ENCODE assay signal across 25 cellular contexts in the genomic region with DNA sequence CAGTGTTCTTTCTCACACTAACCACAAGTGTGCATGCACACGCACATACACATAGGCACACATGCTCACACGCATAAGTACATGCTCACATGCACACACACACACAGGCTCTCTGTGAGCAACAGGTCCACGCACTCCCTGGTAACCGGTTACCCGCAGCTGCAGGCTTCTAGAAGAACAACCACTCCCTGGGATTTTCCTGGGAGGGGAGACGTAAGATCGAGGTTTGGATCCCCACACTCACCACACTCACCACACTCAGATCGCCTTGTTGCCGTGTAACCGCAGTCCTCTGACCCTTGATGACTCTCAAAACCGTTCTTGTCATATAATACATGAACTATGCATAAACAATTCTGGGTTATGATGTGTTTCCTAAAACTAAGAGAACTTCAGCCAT.
"Had no signal": no experiment of that assay in that cellular context is flagged by ENCODE, and none has a peak within 500 bp of the region (broad histone marks: within the 10 kb centered on the region; RNA-seq: fewer than 3 reads in every experiment).

No MANE protein-coding gene starts in this region.

- H3K4me1 Mint-ChIP-seq: activated naive CD8-positive, alpha-beta T cell treated with anti-CD3 and anti-CD28 coated beads, Interleukin-2, amount 10 ng/mL, durations not matched to agents 7 days and 5 days; natural killer cell had no signal

- FAIRE-seq: endometrium had no signal

- DNase-seq: activated CD4-positive, alpha-beta T cell treated with anti-CD3 and anti-CD28 coated beads, Interleukin-2, amount 50 U/mL, for 4 hours; activated CD8-positive, alpha-beta memory T cell treated with anti-CD3 and anti-CD28 coated beads for 24 hours; activated CD8-positive, alpha-beta memory T cell treated with anti-CD3 and anti-CD28 coated beads, Interleukin-2, amount 50 U/mL, for 48 hours; activated naive CD4-positive, alpha-beta T cell treated with anti-CD3 and anti-CD28 coated beads for 36 hours; activated naive CD8-positive, alpha-beta T cell treated with anti-CD3 and anti-CD28 coated beads, Interleukin-2, amount 10 ng/mL, durations not matched to agents 7 days and 5 days; activated T-cell treated with anti-CD3 and anti-CD28 coated beads, Interleukin-2, amount 50 U/mL, for 4 hours; amniotic stem cell; effector CD4-positive, alpha-beta T cell; gastrocnemius medialis; hippocampal formation; midbrain; natural killer cell; ovary; stimulated activated CD4-positive, alpha-beta T cell treated with anti-CD3 and anti-CD28 coated beads, Interleukin-12 subunit alpha, Interleukin-12 subunit beta, amount 100 ng/mL, for 4 hours; T-helper 9 cell; transverse colon had no signal

- H3K4me3 Mint-ChIP-seq: activated naive CD4-positive, alpha-beta T cell treated with anti-CD3 and anti-CD28 coated beads for 36 hours; activated naive CD8-positive, alpha-beta T cell treated with anti-CD3 and anti-CD28 coated beads, Interleukin-2, amount 10 ng/mL, durations not matched to agents 7 days and 5 days; activated T-cell treated with anti-CD3 and anti-CD28 coated beads, Interleukin-2, amount 50 U/mL, for 4 hours; dendritic cell treated with granulocyte-macrophage colony-stimulating factor and Interleukin-4, amounts not matched to agents 40 ng/mL and 50 ng/mL, for 4 days; natural killer cell; stimulated activated naive CD8-positive, alpha-beta T cell treated with anti-CD3 and anti-CD28 coated beads, Interleukin-15, Interleukin-2, amounts not matched to agents 100 ng/mL and 50 ng/mL, for 24 hours; WTC11 had no signal

- ATAC-seq: activated T-cell treated with anti-CD3 and anti-CD28 coated beads, Interleukin-2, amount 50 U/mL, for 4 hours; gastrocnemius medialis; natural killer cell; WTC11 had no signal

- H3K36me3 Mint-ChIP-seq: activated naive CD8-positive, alpha-beta T cell treated with anti-CD3 and anti-CD28 coated beads, Interleukin-2, amount 10 ng/mL, durations not matched to agents 7 days and 5 days; natural killer cell; WTC11 had no signal

- H3K9me3 Mint-ChIP-seq: activated naive CD4-positive, alpha-beta T cell treated with anti-CD3 and anti-CD28 coated beads for 36 hours; activated naive CD8-positive, alpha-beta T cell treated with anti-CD3 and anti-CD28 coated beads, Interleukin-2, amount 10 ng/mL, durations not matched to agents 7 days and 5 days; activated T-cell treated with anti-CD3 and anti-CD28 coated beads, Interleukin-2, amount 50 U/mL, for 4 hours; dendritic cell treated with granulocyte-macrophage colony-stimulating factor and Interleukin-4, amounts not matched to agents 40 ng/mL and 50 ng/mL, for 4 days; natural killer cell; stimulated activated naive CD8-positive, alpha-beta T cell treated with anti-CD3 and anti-CD28 coated beads, Interleukin-15, Interleukin-2, amounts not matched to agents 100 ng/mL and 50 ng/mL, for 24 hours; WTC11 had no signal

- H3K9me3 ChIP-seq: gastrocnemius medialis, left ventricle myocardium inferior, ovary, psoas muscle, right atrium auricular region, transverse colon, vagina had no signal

- H3K27me3 ChIP-seq: gastrocnemius medialis, ovary, right atrium auricular region, transverse colon, vagina had no signal

- H3K4me3 ChIP-seq: cardiac muscle cell, gastrocnemius medialis, left ventricle myocardium inferior, ovary, psoas muscle, right atrium auricular region, transverse colon, vagina had no signal

- H3K36me3 ChIP-seq: cardiac muscle cell, gastrocnemius medialis, left ventricle myocardium inferior, ovary, right atrium auricular region, transverse colon, vagina had no signal

- H3K27ac ChIP-seq: cardiac muscle cell, gastrocnemius medialis, left ventricle myocardium inferior, ovary, psoas muscle, right atrium auricular region, transverse colon, vagina had no signal

- H3K27ac Mint-ChIP-seq: activated naive CD4-positive, alpha-beta T cell treated with anti-CD3 and anti-CD28 coated beads for 36 hours; activated naive CD8-positive, alpha-beta T cell treated with anti-CD3 and anti-CD28 coated beads, Interleukin-2, amount 10 ng/mL, durations not matched to agents 7 days and 5 days; dendritic cell treated with granulocyte-macrophage colony-stimulating factor and Interleukin-4, amounts not matched to agents 40 ng/mL and 50 ng/mL, for 4 days; natural killer cell; stimulated activated naive CD8-positive, alpha-beta T cell treated with anti-CD3 and anti-CD28 coated beads, Interleukin-15, Interleukin-2, amounts not matched to agents 100 ng/mL and 50 ng/mL, for 24 hours; WTC11 had no signal
